ENCODE assay signal across 22 cellular contexts in genomic region chr5:149216515-149216914, GRCh38. TPM values are rescaled to one million over a fixed set of nuclear protein-coding genes. Genes with fewer than 3 reads are reported as not detected.
DNase-seq lines count a peak whose midpoint lies in the region; FAIRE-seq and TF ChIP-seq lines count a peak whose summit lies in the region.
"Had no signal": no experiment of that assay in that cellular context is flagged by ENCODE, and none has a peak within 500 bp of the region (broad histone marks: within the 10 kb centered on the region; RNA-seq: fewer than 3 reads in every experiment).

No MANE protein-coding gene starts in this region.

- no peak overlapping the region for H3K4me3 Mint-ChIP-seq in activated naive CD8-positive, alpha-beta T cell treated with anti-CD3 and anti-CD28 coated beads for 36 hours
- H3K4me3 Mint-ChIP-seq: B cell; CD4-positive, CD25-positive, alpha-beta regulatory T cell; H9 had no signal

- H3K27me3 Mint-ChIP-seq in activated naive CD8-positive, alpha-beta T cell treated with anti-CD3 and anti-CD28 coated beads for 36 hours: no peaks in the 10 kb centered on the region
- H3K27me3 Mint-ChIP-seq: CD4-positive, CD25-positive, alpha-beta regulatory T cell had no signal

- H3K27ac Mint-ChIP-seq in activated naive CD8-positive, alpha-beta T cell treated with anti-CD3 and anti-CD28 coated beads for 36 hours: no peak overlapping the region
- H3K27ac Mint-ChIP-seq: B cell; CD4-positive, CD25-positive, alpha-beta regulatory T cell; H9 had no signal

- no peak overlapping the region for H3K4me3 ChIP-seq in bronchial epithelial cell (ENCODE audit: low read depth, low read length)
- H3K4me3 ChIP-seq: MG63, SJSA1 had no signal

- H3K36me3 Mint-ChIP-seq in activated naive CD8-positive, alpha-beta T cell treated with anti-CD3 and anti-CD28 coated beads for 36 hours: no peaks in the 10 kb centered on the region
- H3K36me3 Mint-ChIP-seq: CD4-positive, CD25-positive, alpha-beta regulatory T cell had no signal

- no peaks in the 10 kb centered on the region for H3K36me3 ChIP-seq in bronchial epithelial cell (ENCODE audit: control insufficient read depth, insufficient read depth, low read length)

- no peak for TF ChIP-seq CTCF in bronchial epithelial cell (IDR thresholded peaks at IDR 0.05; ENCODE audit: insufficient read depth, low read length, severe bottlenecking)

- FAIRE-seq in bronchial epithelial cell (lab: Jason Lieb, UNC): peak; percentile 87
- FAIRE-seq: G401.6 had no signal

- no peaks in the 10 kb centered on the region for H3K27me3 ChIP-seq in bronchial epithelial cell (ENCODE audit: control insufficient read depth, insufficient read depth, low read length)
- H3K27me3 ChIP-seq: MG63, SJSA1 had no signal

- H3K4me1 Mint-ChIP-seq in activated naive CD8-positive, alpha-beta T cell treated with anti-CD3 and anti-CD28 coated beads for 36 hours: peaks cover 3% of the 10 kb centered on the region
- H3K4me1 Mint-ChIP-seq: B cell, H9 had no signal

- DNase-seq in CD1c-positive myeloid dendritic cell (ENCODE audit: extremely low spot score) (peak; percentile 29), Kasumi-1 (lab: John Stamatoyannopoulos, UW) (peak; percentile 18 to 21), bronchial epithelial cell (ENCODE audit: low read depth) (no peak), medulla oblongata (ENCODE audit: extremely low spot score) (peak; percentile 38), cerebellum (ENCODE audit: low spot score) (no peak), NCI-H146 treated with DMSO at 0.1 percent for 48 hours (lab: John Stamatoyannopoulos, UW; ENCODE audit: unreplicated experiment) (no peak)
- no peak for DNase-seq in activated naive CD8-positive, alpha-beta T cell treated with anti-CD3 and anti-CD28 coated beads for 36 hours
- DNase-seq: Caco-2; CD4-positive, CD25-positive, alpha-beta regulatory T cell; H9; Karpas-422; MG63; NCI-H187 treated with DMSO at 0.1 percent for 48 hours; NCI-H2227 treated with DMSO at 0.1 percent for 48 hours; NCI-H510A treated with DMSO at 0.1 percent for 48 hours; NCI-H774; PC-3; RPMI8226; SW 1271 had no signal

- no peaks in the 10 kb centered on the region for H3K9me3 Mint-ChIP-seq in activated naive CD8-positive, alpha-beta T cell treated with anti-CD3 and anti-CD28 coated beads for 36 hours
- H3K9me3 Mint-ChIP-seq: H9 had no signal

RNA-seq across cellular contexts. Expression of gene AFAP1L1, which starts 55.1 kb away (rescaled TPM):
- total RNA-seq in bronchial epithelial cell (17.4 and 21.9 TPM in 2 replicates), cerebellum (6.1 TPM)
- under 1 TPM; 0.66 to 0.94 TPM for total RNA-seq in activated naive CD8-positive, alpha-beta T cell treated with anti-CD3 and anti-CD28 coated beads for 36 hours
- total RNA-seq: B cell; CD4-positive, CD25-positive, alpha-beta regulatory T cell had no signal

Comparison
In these comparisons a context has a peak if more than half of its experiments do, and no peak if none do; other contexts are left out.
1. DNase-seq: peak in CD1c-positive myeloid dendritic cell (single experiment), Kasumi-1 (2 of 2) and medulla oblongata (single experiment); none in bronchial epithelial cell (single experiment), cerebellum (single experiment), activated naive CD8-positive, alpha-beta T cell treated with anti-CD3 and anti-CD28 coated beads for 36 hours (single experiment) and NCI-H146 treated with DMSO at 0.1 percent for 48 hours (single experiment).